8 cellular contexts compared by ENCODE assay signal in genomic region chr16:19521471-19522368, GRCh38. TPM values are rescaled to one million over a fixed set of nuclear protein-coding genes. Genes with fewer than 3 reads are reported as not detected.
A peak's percentile ranks its signal among the peaks of the same experiment; 100 is the strongest.
DNase-seq lines count a peak whose midpoint lies in the region; ATAC-seq, FAIRE-seq and TF ChIP-seq lines count a peak whose summit lies in the region.

A gene with protein sequence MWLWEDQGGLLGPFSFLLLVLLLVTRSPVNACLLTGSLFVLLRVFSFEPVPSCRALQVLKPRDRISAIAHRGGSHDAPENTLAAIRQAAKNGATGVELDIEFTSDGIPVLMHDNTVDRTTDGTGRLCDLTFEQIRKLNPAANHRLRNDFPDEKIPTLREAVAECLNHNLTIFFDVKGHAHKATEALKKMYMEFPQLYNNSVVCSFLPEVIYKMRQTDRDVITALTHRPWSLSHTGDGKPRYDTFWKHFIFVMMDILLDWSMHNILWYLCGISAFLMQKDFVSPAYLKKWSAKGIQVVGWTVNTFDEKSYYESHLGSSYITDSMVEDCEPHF (minus strand): TSS chr16:19522098. CDS start chr16:19521964, 134 bp downstream.

- ATAC-seq in GM19023 (IDR thresholded peaks at IDR 0.05; ENCODE audit: unreplicated experiment) (peak; percentile 86), HG03280 (IDR thresholded peaks at IDR 0.05; ENCODE audit: unreplicated experiment) (peak; percentile 78)
- ATAC-seq in activated CD4-positive, CD25-positive, alpha-beta regulatory T cell treated with anti-CD3 and anti-CD28 coated beads, Interleukin-2, amount 50 U/mL, for 24 hours = peak; percentile 79 to 82

- TF ChIP-seq CTCF in AG10803 (conservative IDR thresholded peaks at IDR 0.05; ENCODE audit: low read length) (peak; percentile 49), keratinocyte (optimal IDR thresholded peaks at IDR 0.05 in 1 of 3, IDR thresholded peaks at IDR 0.05 in 1 of 3, conservative IDR thresholded peaks at IDR 0.05 in 1 of 3; ENCODE audit: extremely low read depth in 1 of 3, insufficient read depth in 2 of 3, low read length in 3 of 3) (peak; percentile 19 to 58 (median 51))

- peak within 1 kb of the TSS; percentile 93 for H2AFZ ChIP-seq in keratinocyte (ENCODE audit: control insufficient read depth, low read length)

- peak within 1 kb of the TSS; percentile 89 for H3K4me3 ChIP-seq in AG10803 (ENCODE audit: low read length)
- H3K4me3 ChIP-seq in keratinocyte (ENCODE audit: control insufficient read depth in 2 of 3, extremely low read depth in 1 of 3, insufficient read depth in 2 of 3, low read depth in 1 of 3, low read length in 3 of 3) = peak within 1 kb of the TSS; percentile 63 to 98 (median 81)

- peak within 1 kb of the TSS; percentile 61 for H3K27ac ChIP-seq in keratinocyte (ENCODE audit: control insufficient read depth, insufficient read depth, low read length)

- H3K27me3 ChIP-seq in keratinocyte (ENCODE audit: control insufficient read depth, extremely low read depth, insufficient read depth, low read length) = no peaks in the 10 kb centered on the region

- peaks cover 51% of the 10 kb centered on the region for H3K79me2 ChIP-seq in keratinocyte (ENCODE audit: control insufficient read depth, insufficient read depth, low read length)

- no peaks in the 10 kb centered on the region for H3K9me1 ChIP-seq in keratinocyte (ENCODE audit: control insufficient read depth, extremely low read depth, insufficient read depth, low read length)

- dilution Hi-C loops in keratinocyte (cut with MboI; ENCODE audit: extremely low pct_ligation_motif_present, low sequenced_read_pairs) = loop anchor here (25.0 kb wide), 1 partner anchor 109 kb away; the partner anchor contains the start of gene TMC5

- peak within 1 kb of the TSS; percentile 86 for H3K9ac ChIP-seq in keratinocyte (ENCODE audit: control insufficient read depth, extremely low read depth, insufficient read depth, low read length)

- H3K4me1 ChIP-seq in keratinocyte (ENCODE audit: control insufficient read depth, extremely low read depth, insufficient read depth, low read length) = peaks cover 38% of the 10 kb centered on the region

- FAIRE-seq in keratinocyte (lab: Jason Lieb, UNC) = no peak

- H3K9me3 ChIP-seq in keratinocyte (ENCODE audit: control insufficient read depth, low read depth, low read length) = no peaks in the 10 kb centered on the region

- H3K4me2 ChIP-seq in keratinocyte (ENCODE audit: control insufficient read depth, extremely low read depth, insufficient read depth, low read depth, low read length) = peak within 1 kb of the TSS; percentile 96

- no peaks in the 10 kb centered on the region for H3K36me3 ChIP-seq in keratinocyte (ENCODE audit: control insufficient read depth in 2 of 2, extremely low read depth in 1 of 2, insufficient read depth in 2 of 2, low read length in 2 of 2)

- peak; percentile 83 for DNase-seq in AG10803 (ENCODE audit: low read depth)
- peak; percentile 96 for DNase-seq in NCI-H345 (lab: John Stamatoyannopoulos, UW)
- peak; percentile 97 for DNase-seq in cerebellar cortex (ENCODE audit: low spot score)
- peak; percentile 30 for DNase-seq in keratinocyte (ENCODE audit: low read depth, low spot score)
- peak; percentile 89 to 94 for DNase-seq in stimulated activated CD4-positive, alpha-beta T cell treated with anti-CD3 and anti-CD28 coated beads, Interleukin-15, amount 100 ng/mL, for 1 hour (ENCODE audit: low read depth in 1 of 2, low spot score in 1 of 2)

- peaks cover 3% of the 10 kb centered on the region for H4K20me1 ChIP-seq in keratinocyte (ENCODE audit: control insufficient read depth, extremely low read depth, insufficient read depth, low read length)

RNA-seq across cellular contexts. Expression of the gene that starts here (rescaled TPM):
- 33.9 to 70.5 TPM (median 52.9 TPM) in 3 replicates for polyA plus RNA-seq in keratinocyte
- 46.7 TPM for polyA plus RNA-seq in keratinocyte (2011; ENCODE audit: low read depth)
- 59.4 and 93.2 TPM in 2 replicates for polyA plus RNA-seq in keratinocyte (2011; cell fraction: cytosol; rRNA removed)
- polyA plus RNA-seq in keratinocyte (2011; cell fraction: nucleus; rRNA removed) = 34.0 and 40.6 TPM in 2 replicates
- 54.6 and 76.8 TPM in 2 replicates for polyA plus RNA-seq in keratinocyte (2012; ENCODE audit: low replicate concordance)
- polyA minus RNA-seq in keratinocyte = 10.6 to 40.8 TPM (median 20.3 TPM) in 3 replicates
- 28.8 TPM for polyA minus RNA-seq in keratinocyte (2011; cell fraction: cytosol; rRNA and poly(A)+ RNA removed)
- polyA minus RNA-seq in keratinocyte (2011; cell fraction: nucleus; rRNA and poly(A)+ RNA removed) = 11.8 and 22.5 TPM in 2 replicates

Comparison
In these comparisons a context has a peak if more than half of its experiments do, and no peak if none do; other contexts are left out.
1. Peak in every context shown above with its lines: DNase-seq, ATAC-seq, H3K4me3 ChIP-seq and H3K27ac ChIP-seq.
2. DNase-seq: peak in every context shown above with its lines; median percentile 97 in cerebellar cortex; 96 in NCI-H345; 92 in stimulated activated CD4-positive, alpha-beta T cell treated with anti-CD3 and anti-CD28 coated beads, Interleukin-15, amount 100 ng/mL, for 1 hour; 83 in AG10803; 30 in keratinocyte.